7 cellular contexts compared by ENCODE assay signal in genomic region chr5:53858700-53859456, GRCh38.
"Had no signal": no experiment of that assay in that cellular context is flagged by ENCODE, and none has a peak within 500 bp of the region (broad histone marks: within the 10 kb centered on the region; RNA-seq: fewer than 3 reads in every experiment).

No MANE protein-coding gene starts in this region.

- H3K4me2 ChIP-seq: GM23338 had no signal

- H3K4me3 Mint-ChIP-seq: GM23338 had no signal

- ATAC-seq: GM23338, HCT116 had no signal

- H3K27ac Mint-ChIP-seq: GM23338 had no signal

- DNase-seq: IMR-90, KBM-7 had no signal

- H3K4me1 Mint-ChIP-seq: GM23338 had no signal

- H3K36me3 ChIP-seq: HAP-1 had no signal

- H3K4me3 ChIP-seq: GM23338, HAP-1 had no signal

- H3K4me1 ChIP-seq: HAP-1 had no signal

- FAIRE-seq: H1, H54 had no signal

- H3K9me3 ChIP-seq: HAP-1 had no signal

- H2AFZ ChIP-seq: GM23338 had no signal
